In the genomic region with DNA sequence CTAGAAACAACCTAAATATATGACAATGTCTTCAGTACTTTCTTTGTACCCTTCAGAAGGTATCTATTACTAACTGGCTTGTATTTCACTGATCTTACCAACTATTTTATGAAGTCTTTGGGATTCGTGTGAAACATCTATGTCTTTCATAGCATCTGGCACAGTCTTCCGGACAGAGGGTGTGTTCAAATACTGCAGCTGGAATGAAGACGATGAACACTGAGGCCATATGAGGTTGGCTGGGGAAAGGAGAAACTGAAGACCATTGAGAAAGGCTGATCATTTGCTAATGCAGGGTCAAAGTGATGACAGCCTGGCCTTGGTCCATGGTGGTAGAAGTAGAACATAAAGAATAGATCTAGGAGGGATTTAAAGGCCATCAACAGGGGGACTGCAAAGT, we compare ENCODE assay signal across 25 cellular contexts.
DNase-seq lines count a peak whose midpoint lies in the region; ATAC-seq, FAIRE-seq and TF ChIP-seq lines count a peak whose summit lies in the region.
"Had no signal": no experiment of that assay in that cellular context is flagged by ENCODE, and none has a peak within 500 bp of the region (broad histone marks: within the 10 kb centered on the region; RNA-seq: fewer than 3 reads in every experiment).

No MANE protein-coding gene starts in this region.

- H3K27ac ChIP-seq in trophoblast cell (ENCODE audit: low read depth, low read length), result no peak overlapping the region
- H3K27ac ChIP-seq: 22Rv1; BLaER1 treated with 17β-estradiol and CSF1 and Interleukin-3, amounts not matched to agents 10 nM and 100 nM had no signal

- ATAC-seq in left ventricle myocardium superior (peak; percentile 19), left cardiac atrium (no peak), left lobe of liver (no peak)
- ATAC-seq: GM12878 had no signal

- DNase-seq in left ventricle myocardium superior (no peak), left cardiac atrium (no peak), bronchial epithelial cell (ENCODE audit: low read depth) (no peak), mesothelial cell of epicardium (ENCODE audit: low spot score in 2 of 2, unreplicated experiment in 2 of 2) (no peak), left lobe of liver (ENCODE audit: low spot score) (no peak), cerebellar cortex (ENCODE audit: low spot score) (no peak), CD1c-positive myeloid dendritic cell (ENCODE audit: extremely low spot score) (no peak), trophoblast cell (no peak)
- DNase-seq: AML-193; BE2C; Calu3; CD4-positive, alpha-beta memory T cell; COR-L47; DMS53; DMS79 treated with DMSO at 0.1 percent for 48 hours; GF-D8; GOT3; HFFc6 had no signal

- no peak overlapping the region for H3K23ac ChIP-seq in trophoblast cell (ENCODE audit: low read length)

- H3K4me1 ChIP-seq in trophoblast cell (ENCODE audit: control insufficient read depth in 1 of 2, insufficient read depth in 2 of 2, low read length in 2 of 2), result peaks cover 0 to under 1% of the 10 kb centered on the region in 2 experiments
- H3K4me1 ChIP-seq: BE2C, HAP-1 had no signal

- H3K4me1 Mint-ChIP-seq in mesothelial cell of epicardium, result peaks cover 61% of the 10 kb centered on the region
- H3K4me1 Mint-ChIP-seq: CD14-positive monocyte; CD4-positive, alpha-beta memory T cell had no signal

- no peak overlapping the region for H4K12ac ChIP-seq in trophoblast cell (ENCODE audit: low read depth, low read length)

- no peak overlapping the region for H3K4ac ChIP-seq in trophoblast cell (ENCODE audit: low read depth, low read length)

- H3K36me3 ChIP-seq in bronchial epithelial cell (ENCODE audit: control insufficient read depth, insufficient read depth, low read length), result no peaks in the 10 kb centered on the region
- no peaks in the 10 kb centered on the region for H3K36me3 ChIP-seq in trophoblast cell (ENCODE audit: control insufficient read depth in 1 of 2, insufficient read depth in 2 of 2, low read length in 2 of 2)
- H3K36me3 ChIP-seq: BE2C; BLaER1 treated with 17β-estradiol and CSF1 and Interleukin-3, amounts not matched to agents 10 nM and 100 nM; HAP-1 had no signal

- no peak overlapping the region for H4K8ac ChIP-seq in trophoblast cell (ENCODE audit: low read depth, low read length)

- H3K27me3 ChIP-seq in bronchial epithelial cell (ENCODE audit: control insufficient read depth, insufficient read depth, low read length) (no peaks in the 10 kb centered on the region), trophoblast cell (ENCODE audit: insufficient read depth, low read length) (no peaks in the 10 kb centered on the region)
- H3K27me3 ChIP-seq: BE2C; BLaER1 treated with 17β-estradiol and CSF1 and Interleukin-3, amounts not matched to agents 10 nM and 100 nM had no signal

- no peaks in the 10 kb centered on the region for H3K36me3 Mint-ChIP-seq in mesothelial cell of epicardium
- H3K36me3 Mint-ChIP-seq: CD14-positive monocyte; CD4-positive, alpha-beta memory T cell had no signal

- H3K9ac ChIP-seq in trophoblast cell (ENCODE audit: low read length), result no peak overlapping the region
- H3K9ac ChIP-seq: BLaER1 treated with 17β-estradiol and CSF1 and Interleukin-3, amounts not matched to agents 10 nM and 100 nM had no signal

- no peak overlapping the region for H3K14ac ChIP-seq in trophoblast cell (ENCODE audit: low read length)

- no CpG with 5 or more reads among the region's 3 CpGs for WGBS in trophoblast cell (ENCODE audit: extremely low coverage, insufficient coverage, insufficient read length)

- no peaks in the 10 kb centered on the region for H3K9me3 ChIP-seq in trophoblast cell (ENCODE audit: insufficient read depth, low read depth, low read length)
- H3K9me3 ChIP-seq: BE2C; BLaER1 treated with 17β-estradiol and CSF1 and Interleukin-3, amounts not matched to agents 10 nM and 100 nM; HAP-1 had no signal

- H3K9me3 Mint-ChIP-seq in mesothelial cell of epicardium, result peaks cover 4% of the 10 kb centered on the region
- H3K9me3 Mint-ChIP-seq: HFFc6 had no signal

- no peak overlapping the region for H2BK5ac ChIP-seq in trophoblast cell (ENCODE audit: low read depth, low read length, poor library complexity)

- H3K27ac Mint-ChIP-seq in mesothelial cell of epicardium, result peak overlapping the region; percentile 57
- H3K27ac Mint-ChIP-seq: CD14-positive monocyte; CD4-positive, alpha-beta memory T cell; HFFc6 had no signal

- intact Hi-C loops in left ventricle myocardium superior (cut with micrococcal nuclease), result no loop called here
- intact Hi-C loops in left cardiac atrium (cut with DNase I), result no loop called here

- TF ChIP-seq CTCF in bronchial epithelial cell (IDR thresholded peaks at IDR 0.05; ENCODE audit: insufficient read depth, low read length, severe bottlenecking) (no peak), mesothelial cell of epicardium (IDR thresholded peaks at IDR 0.05; ENCODE audit: unreplicated experiment) (no peak)

- no peaks in the 10 kb centered on the region for H3K79me2 ChIP-seq in trophoblast cell (ENCODE audit: control insufficient read depth, insufficient read depth, low read length, poor library complexity)

- H2BK120ac ChIP-seq in trophoblast cell (ENCODE audit: insufficient read depth, low read length, poor library complexity), result no peak overlapping the region

- FAIRE-seq in bronchial epithelial cell (lab: Jason Lieb, UNC), result peak; percentile 91
- FAIRE-seq: A204.1, GM12878, H54 had no signal

- H3K4me2 ChIP-seq in trophoblast cell (ENCODE audit: low read length), result no peak overlapping the region
- H3K4me2 ChIP-seq: BLaER1 treated with 17β-estradiol and CSF1 and Interleukin-3, amounts not matched to agents 10 nM and 100 nM had no signal

- H2AK5ac ChIP-seq in trophoblast cell (ENCODE audit: low read length), result no peak overlapping the region

- H2BK12ac ChIP-seq in trophoblast cell (ENCODE audit: low read length), result no peak overlapping the region

- no peak overlapping the region for H2AFZ ChIP-seq in trophoblast cell (ENCODE audit: insufficient read depth, low read length, poor library complexity)

- peaks cover 30% of the 10 kb centered on the region for H3K27me3 Mint-ChIP-seq in mesothelial cell of epicardium (ENCODE audit: low read depth)

- H3K4me3 ChIP-seq in bronchial epithelial cell (ENCODE audit: low read depth, low read length) (no peak overlapping the region), trophoblast cell (ENCODE audit: low read depth, low read length) (no peak overlapping the region)
- H3K4me3 ChIP-seq: BLaER1 treated with 17β-estradiol and CSF1 and Interleukin-3, amounts not matched to agents 10 nM and 100 nM; GM12878; HAP-1 had no signal

- no peak overlapping the region for H4K91ac ChIP-seq in trophoblast cell (ENCODE audit: low read depth, low read length)

- H3K4me3 Mint-ChIP-seq in mesothelial cell of epicardium, result no peak overlapping the region
- H3K4me3 Mint-ChIP-seq: CD14-positive monocyte; CD4-positive, alpha-beta memory T cell; HFFc6 had no signal

- no peak overlapping the region for H3K18ac ChIP-seq in trophoblast cell (ENCODE audit: low read length)

- H3K79me1 ChIP-seq in trophoblast cell (ENCODE audit: low read length), result no peaks in the 10 kb centered on the region
